In genomic region chr1:183896466-183897026, GRCh38 we compare ENCODE assay signal across 2 cellular contexts.
TF ChIP-seq lines count a peak whose summit lies in the region.

No MANE protein-coding gene starts in this region.

TF ChIP-seq in GM12878, 131 proteins besides CTCF, POLR2A, EP300 and RAD21:
- TF ChIP-seq BHLHE40 (IDR thresholded peaks at IDR 0.05; ENCODE audit: borderline replicate concordance in 1 of 2, low read depth in 2 of 2, low read length in 1 of 2) (peak; percentile 72 to 76; a peak in 2 of 4 replicates), FOXM1 (IDR thresholded peaks at IDR 0.05; ENCODE audit: low read depth, low read length) (peak; percentile 18; the same call in 1 of the 2 replicates), IRF4 (IDR thresholded peaks at IDR 0.05; ENCODE audit: low read depth, low read length) (no peak), ETV6 (conservative IDR thresholded peaks at IDR 0.05 in 1 of 2, IDR thresholded peaks at IDR 0.05 in 1 of 2; ENCODE audit: borderline replicate concordance in 1 of 2, low read depth in 1 of 2) (peak in 1 of 2 experiments; percentile 27; a peak in 1 of 4 replicates), EED (IDR thresholded peaks at IDR 0.05; ENCODE audit: low read depth) (peak; percentile 63), NKRF (conservative IDR thresholded peaks at IDR 0.05) (no peak), SPI1 (IDR thresholded peaks at IDR 0.05; ENCODE audit: borderline replicate concordance, insufficient read depth, low read depth, low read length) (peak; percentile 47), RAD51 (IDR thresholded peaks at IDR 0.05) (peak; percentile 65), TAF1 (IDR thresholded peaks at IDR 0.05; ENCODE audit: borderline replicate concordance, low read depth, low read length) (peak; percentile 50; the same call in 1 of the 2 replicates), EZH2 (IDR thresholded peaks at IDR 0.05; ENCODE audit: borderline replicate concordance, control insufficient read depth, low read depth, low read length) (no peak), NBN (IDR thresholded peaks at IDR 0.05) (no peak), CHD2 (IDR thresholded peaks at IDR 0.05; ENCODE audit: borderline replicate concordance, low read depth, low read length) (no peak), CBFB (IDR thresholded peaks at IDR 0.05; ENCODE audit: low read depth) (peak; percentile 69; the same call in 1 of the 2 replicates), RUNX3 (IDR thresholded peaks at IDR 0.05; ENCODE audit: low read length) (peak; percentile 90), GABPA (IDR thresholded peaks at IDR 0.05; ENCODE audit: low read depth) (0 out of 2 replicates have a peak, but pooled peaks have one; percentile 38)

TF ChIP-seq in HEK293T, 16 proteins besides CTCF, POLR2A, EP300 and RAD21 (continued from another document):
- TF ChIP-seq PKNOX1 (IDR thresholded peaks at IDR 0.05) = no peak
